Comparison of ENCODE assay signal across 10 cellular contexts in genomic region chr14:23093993-23094665, GRCh38. TPM values are rescaled to one million over a fixed set of nuclear protein-coding genes. Genes with fewer than 3 reads are reported as not detected.
DNase-seq lines count a peak whose midpoint lies in the region; ATAC-seq, FAIRE-seq and TF ChIP-seq lines count a peak whose summit lies in the region.
"Had no signal": no experiment of that assay in that cellular context is flagged by ENCODE, and none has a peak within 500 bp of the region (broad histone marks: within the 10 kb centered on the region; RNA-seq: fewer than 3 reads in every experiment).

No MANE protein-coding gene starts in this region.

- H3K4me3 ChIP-seq in AG04449 (ENCODE audit: low read depth, low read length) (peak overlapping the region; percentile 100), H7 (ENCODE audit: insufficient read depth, low read depth, low read length) (peak overlapping the region; percentile 92), GM12878 (peak overlapping the region; percentile 92), lower lobe of right lung (peak overlapping the region; percentile 68)

- no peaks in the 10 kb centered on the region for H3K27me3 ChIP-seq in H7 (ENCODE audit: control insufficient read depth, insufficient read depth, low read length)
- H3K27me3 ChIP-seq in GM12878 (replicated peaks in 1 of 2; ENCODE audit: control insufficient read depth in 2 of 2, insufficient read depth in 2 of 2, low read length in 1 of 2), result no peaks in the 10 kb centered on the region
- no peaks in the 10 kb centered on the region for H3K27me3 ChIP-seq in lower lobe of right lung (ENCODE audit: low read depth)

- no peaks in the 10 kb centered on the region for H3K9me3 ChIP-seq in GM12878 (replicated peaks; ENCODE audit: control insufficient read depth, insufficient read depth, low read length)
- no peaks in the 10 kb centered on the region for H3K9me3 ChIP-seq in lower lobe of right lung

- H3K36me3 ChIP-seq in H7 (replicated peaks; ENCODE audit: control insufficient read depth, insufficient read depth, low read length) (peaks cover 37% of the 10 kb centered on the region), GM12878 (ENCODE audit: control insufficient read depth in 2 of 2, insufficient read depth in 2 of 2, low read length in 1 of 2) (peaks cover 3 to 30% of the 10 kb centered on the region in 2 experiments), lower lobe of right lung (peaks cover 60% of the 10 kb centered on the region)

- H2AFZ ChIP-seq in GM12878 (ENCODE audit: control insufficient read depth, low read depth, low read length), result peak overlapping the region; percentile 99

- TF ChIP-seq POLR2A in GM12878 (IDR thresholded peaks at IDR 0.05; ENCODE audit: low read depth, low read length), result no peak

- DNase-seq in AG04449 (ENCODE audit: low read depth, low spot score) (no peak), H7 (peak; percentile 93), GM12878 (ENCODE audit: low read depth, low spot score) (no peak), lower lobe of right lung (no peak), NCI-H1417 treated with DMSO at 0.1 percent for 48 hours (lab: John Stamatoyannopoulos, UW) (no peak), putamen (ENCODE audit: low spot score) (no peak)

- H3K79me2 ChIP-seq in GM12878 (ENCODE audit: control insufficient read depth, insufficient read depth, low read length), result peaks cover 58% of the 10 kb centered on the region

- H4K20me1 ChIP-seq in GM12878 (ENCODE audit: control insufficient read depth, insufficient read depth), result 0 out of 2 replicates have a peak, but pooled peaks cover 7% of the 10 kb centered on the region

- H3K27ac ChIP-seq in GM12878 (ENCODE audit: control insufficient read depth, insufficient read depth), result peak overlapping the region; percentile 99
- H3K27ac ChIP-seq in lower lobe of right lung, result peak overlapping the region; percentile 93

- FAIRE-seq in GM12878 (lab: Jason Lieb, UNC), result peak; percentile 13

- in situ Hi-C loops in GM12878 (cut with MboI), result no loop called here

- under 1% methylated on average over 14 of the region's 14 CpGs for WGBS in GM12878 (ENCODE audit: insufficient coverage, insufficient replicate concordance, low lambda C conversion rate, missing lambda C conversion rate)

- peak; percentile 39 for TF ChIP-seq CTCF in AG04449 (IDR thresholded peaks at IDR 0.05; ENCODE audit: insufficient read depth, low read length, missing control alignments)
- peak; percentile 20 to 37 (median 31); a peak in 5 of 6 replicates for TF ChIP-seq CTCF in GM12878 (IDR thresholded peaks at IDR 0.05 in 2 of 3, conservative IDR thresholded peaks at IDR 0.05 in 1 of 3; ENCODE audit: control insufficient read depth in 2 of 3, extremely low read depth in 1 of 3, insufficient read depth in 1 of 3, low read depth in 3 of 3, low read length in 3 of 3)
- no peak for TF ChIP-seq CTCF in lower lobe of right lung (IDR thresholded peaks at IDR 0.05)

- CTCF ChIA-PET in AG04449 (lab: Yijun Ruan, JAX) (interaction anchor here (0.7 to 9.6 kb wide), 18 partner anchors 8 to 537 kb away, joined by 3 to 133 read pairs (median 8); partner anchors contain the start of gene CIROP), GM12878 (lab: Yijun Ruan, JAX) (interaction anchor here (0.6 to 3.7 kb wide), 24 partner anchors 8 to 1021 kb away, joined by 3 to 65 read pairs (median 4); partner anchors contain the start of genes CEBPE, PABPN1 and PRMT5)

- TF ChIP-seq RAD21 in GM12878 (IDR thresholded peaks at IDR 0.05; ENCODE audit: insufficient read depth, low read depth, low read length), result no peak

- no TSS peak for BruUV-seq in GM12878 (replicated peaks; lab: Mats Ljungman, UMichigan)

- SMC1A ChIA-PET in GM12878 (lab: Charles Lee; ENCODE audit: uncharacterized antibody, unreplicated experiment), result interaction anchor here (0.5 to 3.0 kb wide), 17 partner anchors 9 to 1638 kb away, joined by 3 to 15 read pairs (median 4); partner anchors contain the start of genes CIROP, PRMT5 and SLC7A8

- H3K9ac ChIP-seq in GM12878 (ENCODE audit: control insufficient read depth, insufficient read depth, low read length), result peak overlapping the region; percentile 91

- POLR2A ChIA-PET in AG04449 (lab: Yijun Ruan, JAX), result interaction anchor here (0.6 to 2.5 kb wide), 10 partner anchors 8 to 120 kb away, joined by 3 to 29 read pairs (median 4); no protein-coding TSS in a partner anchor
- POLR2A ChIA-PET in GM12878 (lab: Charles Lee), result interaction anchor here (0.8 to 2.3 kb wide), 16 partner anchors 8 to 684 kb away, joined by 3 to 19 read pairs (median 5); partner anchors contain the start of genes CDH24, PABPN1 and PRMT5

- H3K4me1 ChIP-seq in GM12878 (ENCODE audit: control insufficient read depth, insufficient read depth, low read length) (peaks cover 3% of the 10 kb centered on the region; the same call in 1 of the 2 replicates), lower lobe of right lung (peaks cover 69% of the 10 kb centered on the region)

- peak overlapping the region; percentile 88 for H3K4me2 ChIP-seq in GM12878 (ENCODE audit: control insufficient read depth, insufficient read depth)

- intact Hi-C loops in GM12878 (cut with micrococcal nuclease; ENCODE audit: unreplicated experiment), result no loop called here
- intact Hi-C loops in lower lobe of right lung (cut with DNase I), result no loop called here

- no peak for TF ChIP-seq EP300 in GM12878 (IDR thresholded peaks at IDR 0.05; ENCODE audit: borderline replicate concordance in 1 of 2, control insufficient read depth in 1 of 2, low read depth in 2 of 2, low read length in 2 of 2)

- no peak for ATAC-seq in GM12878
- no peak for ATAC-seq in lower lobe of right lung
- no peak for ATAC-seq in HG02852 (IDR thresholded peaks at IDR 0.05; ENCODE audit: unreplicated experiment)
- no peak for ATAC-seq in GM21367 (IDR thresholded peaks at IDR 0.05; ENCODE audit: unreplicated experiment)

- RAD21 ChIA-PET in GM12878 (lab: Charles Lee; ENCODE audit: unreplicated experiment), result interaction anchor here (1.1 to 2.5 kb wide), 10 partner anchors 12 to 617 kb away, joined by 3 to 23 read pairs (median 7); partner anchors contain the start of genes PABPN1 and PPP1R3E

RNA-seq across cellular contexts. Expression of gene ACIN1, which starts 0.8 kb away (rescaled TPM):
- total RNA-seq in H7 (2014; rRNA removed; shearing (Covaris generic)), result 83.4 and 89.5 TPM in 2 replicates
- 261 and 267 TPM in 2 replicates for total RNA-seq in GM12878 (2013; cell fraction: nucleolus; rRNA removed)
- total RNA-seq in GM12878 (2014; rRNA removed) (96.2 and 100 TPM in 2 replicates), GM12878 (2014; rRNA removed; fragmentation: Illumina TruSeq; extraction: Trizol) (86.1 and 86.4 TPM in 2 replicates), GM12878 (2021) (124 and 130 TPM in 2 replicates), lower lobe of right lung (163 TPM)
- 61.6 TPM for polyA plus RNA-seq in GM12878 (2011; ENCODE audit: low read depth)
- polyA plus RNA-seq in GM12878 (2011; rRNA removed) (87.5 and 112 TPM in 2 replicates), GM12878 (2014; fragmentation: Illumina TruSeq; extraction: Trizol) (148 and 150 TPM in 2 replicates), GM12878 (2014; fragmentation: Nextera tagmentation; extraction: Ambion mirVana) (1 to 10 TPM; 4.3 to 9.9 TPM), GM12878 (2014; rRNA removed) (117 and 126 TPM in 2 replicates), GM12878 (2016; fragmentation: Nextera tagmentation; extraction: Ambion mirVana) (10 to 100 TPM; 42.3 to 44.1 TPM)
- 55.6 and 62.4 TPM in 2 replicates for polyA plus RNA-seq in GM12878 (2011; cell fraction: cytosol; rRNA removed)
- 705 and 814 TPM in 2 replicates for polyA plus RNA-seq in GM12878 (2011; cell fraction: nucleus; rRNA removed)
- polyA plus RNA-seq in GM12878 (2012), result 80.4 and 97.4 TPM in 2 replicates
- polyA minus RNA-seq in GM12878 (2011; rRNA and poly(A)+ RNA removed), result 92.8 and 105 TPM in 2 replicates
- polyA minus RNA-seq in GM12878 (2011; cell fraction: cytosol; rRNA and poly(A)+ RNA removed), result 29.7 and 32.2 TPM in 2 replicates
- 166 and 248 TPM in 2 replicates for polyA minus RNA-seq in GM12878 (2011; cell fraction: nucleus; rRNA and poly(A)+ RNA removed)

RNA-seq across cellular contexts. Expression of gene C14orf119, which starts 1.2 kb away (rescaled TPM):
- 73.7 and 97.8 TPM in 2 replicates for total RNA-seq in H7 (2014; rRNA removed; shearing (Covaris generic))
- 11.1 and 15.9 TPM in 2 replicates for total RNA-seq in GM12878 (2013; cell fraction: nucleolus; rRNA removed)
- total RNA-seq in GM12878 (2014; rRNA removed) (38.8 and 43.7 TPM in 2 replicates), GM12878 (2014; rRNA removed; fragmentation: Illumina TruSeq; extraction: Trizol) (36.8 and 40.8 TPM in 2 replicates), GM12878 (2021) (35.9 and 40.4 TPM in 2 replicates), lower lobe of right lung (53.3 TPM)
- polyA plus RNA-seq in GM12878 (2011; ENCODE audit: low read depth), result 26.0 TPM
- polyA plus RNA-seq in GM12878 (2011; rRNA removed) (44.4 and 65.1 TPM in 2 replicates), GM12878 (2014; fragmentation: Illumina TruSeq; extraction: Trizol) (32.3 and 44.9 TPM in 2 replicates), GM12878 (2014; fragmentation: Nextera tagmentation; extraction: Ambion mirVana) (100 to 1,000 TPM; 166 to 228 TPM), GM12878 (2014; rRNA removed) (50.1 and 50.7 TPM in 2 replicates), GM12878 (2016; fragmentation: Nextera tagmentation; extraction: Ambion mirVana) (100 to 1,000 TPM; 104 to 120 TPM)
- polyA plus RNA-seq in GM12878 (2011; cell fraction: cytosol; rRNA removed), result 58.8 and 73.6 TPM in 2 replicates
- 33.9 and 45.7 TPM in 2 replicates for polyA plus RNA-seq in GM12878 (2011; cell fraction: nucleus; rRNA removed)
- polyA plus RNA-seq in GM12878 (2012), result 24.1 and 34.1 TPM in 2 replicates
- polyA minus RNA-seq in GM12878 (2011; rRNA and poly(A)+ RNA removed), result 60.8 and 65.4 TPM in 2 replicates
- 8.8 and 11.4 TPM in 2 replicates for polyA minus RNA-seq in GM12878 (2011; cell fraction: cytosol; rRNA and poly(A)+ RNA removed)
- 11.5 and 13.7 TPM in 2 replicates for polyA minus RNA-seq in GM12878 (2011; cell fraction: nucleus; rRNA and poly(A)+ RNA removed)

RNA-seq across cellular contexts. Expression of gene CIROP, which starts 10.7 kb away (rescaled TPM):
- total RNA-seq in H7 (2014; rRNA removed; shearing (Covaris generic)), result 0.42 TPM in 1 of 2 replicates, not detected in the other
- total RNA-seq in GM12878 (2013; cell fraction: nucleolus; rRNA removed), result not detected in 2 replicates
- total RNA-seq in GM12878 (2014; rRNA removed), result not detected in 2 replicates
- total RNA-seq in GM12878 (2014; rRNA removed; fragmentation: Illumina TruSeq; extraction: Trizol), result not detected in 2 replicates
- total RNA-seq in GM12878 (2021), result not detected in 2 replicates
- not detected for polyA plus RNA-seq in GM12878 (2011; ENCODE audit: low read depth)
- not detected in 2 replicates for polyA plus RNA-seq in GM12878 (2011; rRNA removed)
- polyA plus RNA-seq in GM12878 (2011; cell fraction: cytosol; rRNA removed), result not detected in 2 replicates
- not detected in 2 replicates for polyA plus RNA-seq in GM12878 (2011; cell fraction: nucleus; rRNA removed)
- not detected in 2 replicates for polyA plus RNA-seq in GM12878 (2012)
- not detected in 2 replicates for polyA plus RNA-seq in GM12878 (2014; fragmentation: Illumina TruSeq; extraction: Trizol)
- polyA plus RNA-seq in GM12878 (2014; fragmentation: Nextera tagmentation; extraction: Ambion mirVana), result not detected
- polyA plus RNA-seq in GM12878 (2014; rRNA removed), result not detected in 2 replicates
- polyA plus RNA-seq in GM12878 (2016; fragmentation: Nextera tagmentation; extraction: Ambion mirVana), result not detected
- polyA minus RNA-seq in GM12878 (2011; rRNA and poly(A)+ RNA removed), result not detected in 2 replicates
- polyA minus RNA-seq in GM12878 (2011; cell fraction: cytosol; rRNA and poly(A)+ RNA removed), result not detected in 2 replicates
- not detected in 2 replicates for polyA minus RNA-seq in GM12878 (2011; cell fraction: nucleus; rRNA and poly(A)+ RNA removed)
- total RNA-seq in lower lobe of right lung, result not detected
- total RNA-seq: mesothelial cell of epicardium, SK-MEL-5 had no signal

RNA-seq across cellular contexts. Expression of gene CEBPE, which starts 24.9 kb away (rescaled TPM):
- 0.44 TPM in 1 of 2 replicates, not detected in the other for total RNA-seq in H7 (2014; rRNA removed; shearing (Covaris generic))
- total RNA-seq in GM12878 (2013; cell fraction: nucleolus; rRNA removed), result not detected in 2 replicates
- total RNA-seq in GM12878 (2014; rRNA removed) (0.45 TPM in 1 of 2 replicates, not detected in the other), GM12878 (2014; rRNA removed; fragmentation: Illumina TruSeq; extraction: Trizol) (0.09 TPM in 1 of 2 replicates, not detected in the other), GM12878 (2021) (0.21 TPM in 1 of 2 replicates, not detected in the other), lower lobe of right lung (0.32 TPM)
- not detected for polyA plus RNA-seq in GM12878 (2011; ENCODE audit: low read depth)
- polyA plus RNA-seq in GM12878 (2011; rRNA removed) (not detected in 2 replicates), GM12878 (2014; fragmentation: Illumina TruSeq; extraction: Trizol) (not detected in 2 replicates), GM12878 (2014; fragmentation: Nextera tagmentation; extraction: Ambion mirVana) (not detected), GM12878 (2014; rRNA removed) (0.23 and 0.24 TPM in 2 replicates), GM12878 (2016; fragmentation: Nextera tagmentation; extraction: Ambion mirVana) (not detected)
- not detected in 2 replicates for polyA plus RNA-seq in GM12878 (2011; cell fraction: cytosol; rRNA removed)
- not detected in 2 replicates for polyA plus RNA-seq in GM12878 (2011; cell fraction: nucleus; rRNA removed)
- polyA plus RNA-seq in GM12878 (2012), result not detected in 2 replicates
- polyA minus RNA-seq in GM12878 (2011; rRNA and poly(A)+ RNA removed), result not detected in 2 replicates
- not detected in 2 replicates for polyA minus RNA-seq in GM12878 (2011; cell fraction: cytosol; rRNA and poly(A)+ RNA removed)
- polyA minus RNA-seq in GM12878 (2011; cell fraction: nucleus; rRNA and poly(A)+ RNA removed), result not detected in 2 replicates
- total RNA-seq: mesothelial cell of epicardium, SK-MEL-5 had no signal

RNA-seq across cellular contexts. Expression of gene CDH24, which starts 36.8 kb away (rescaled TPM):
- 9.7 and 12.3 TPM in 2 replicates for total RNA-seq in H7 (2014; rRNA removed; shearing (Covaris generic))
- 5.5 and 5.8 TPM in 2 replicates for total RNA-seq in GM12878 (2013; cell fraction: nucleolus; rRNA removed)
- total RNA-seq in GM12878 (2014; rRNA removed) (0.45 and 0.49 TPM in 2 replicates), GM12878 (2014; rRNA removed; fragmentation: Illumina TruSeq; extraction: Trizol) (0.23 and 0.36 TPM in 2 replicates), GM12878 (2021) (0.90 and 1.1 TPM in 2 replicates), lower lobe of right lung (5.6 TPM)
- polyA plus RNA-seq in GM12878 (2011; ENCODE audit: low read depth), result 0.56 TPM
- polyA plus RNA-seq in GM12878 (2011; rRNA removed) (0.65 and 1.4 TPM in 2 replicates), GM12878 (2014; fragmentation: Illumina TruSeq; extraction: Trizol) (0.46 and 0.67 TPM in 2 replicates), GM12878 (2014; fragmentation: Nextera tagmentation; extraction: Ambion mirVana) (not detected), GM12878 (2014; rRNA removed) (1.2 and 1.5 TPM in 2 replicates), GM12878 (2016; fragmentation: Nextera tagmentation; extraction: Ambion mirVana) (under 1 TPM; 0.10 to 0.37 TPM)
- 1.2 and 2.1 TPM in 2 replicates for polyA plus RNA-seq in GM12878 (2011; cell fraction: cytosol; rRNA removed)
- polyA plus RNA-seq in GM12878 (2011; cell fraction: nucleus; rRNA removed), result 18.1 and 19.5 TPM in 2 replicates
- 0.96 and 0.97 TPM in 2 replicates for polyA plus RNA-seq in GM12878 (2012)
- polyA minus RNA-seq in GM12878 (2011; rRNA and poly(A)+ RNA removed), result 1.1 and 1.3 TPM in 2 replicates
- polyA minus RNA-seq in GM12878 (2011; cell fraction: cytosol; rRNA and poly(A)+ RNA removed), result 0.67 TPM in 1 of 2 replicates, not detected in the other
- 1.3 and 1.6 TPM in 2 replicates for polyA minus RNA-seq in GM12878 (2011; cell fraction: nucleus; rRNA and poly(A)+ RNA removed)
